Comparison of ENCODE assay signal across 8 cellular contexts in genomic region chr6:105892577-105893262, GRCh38.
DNase-seq lines count a peak whose midpoint lies in the region; ATAC-seq, FAIRE-seq and TF ChIP-seq lines count a peak whose summit lies in the region.

No MANE protein-coding gene starts in this region.

- H3K36me3 ChIP-seq in esophagus muscularis mucosa: no peaks in the 10 kb centered on the region

- no peaks in the 10 kb centered on the region for H3K4me1 ChIP-seq in esophagus muscularis mucosa

- DNase-seq in GM18507 (ENCODE audit: extremely low spot score, insufficient read length, low read depth) (peak; percentile 38), HT1080 (ENCODE audit: low read depth) (peak; percentile 34), esophagus muscularis mucosa (ENCODE audit: extremely low spot score) (peak; percentile 53), urothelium cell line (ENCODE audit: low spot score) (no peak), NCI-H748 (lab: John Stamatoyannopoulos, UW; ENCODE audit: unreplicated experiment) (no peak)
- DNase-seq in activated effector memory CD4-positive, alpha-beta T cell treated with anti-CD3 and anti-CD28 coated beads, Interleukin-2, amount 50 U/mL, for 16 hours: no peak
- DNase-seq in stimulated activated CD4-positive, alpha-beta T cell treated with anti-CD3 and anti-CD28 coated beads, Interleukin-4, amount 100 ng/mL, for 1 hour: no peak

- intact Hi-C loops in esophagus muscularis mucosa (cut with DNase I): no loop called here

- TF ChIP-seq CTCF in esophagus muscularis mucosa (IDR thresholded peaks at IDR 0.05): no peak

- peak; percentile 85 for FAIRE-seq in GM18507 (lab: Jason Lieb, UNC)
- FAIRE-seq in urothelium cell line (lab: Jason Lieb, UNC): no peak

- no peaks in the 10 kb centered on the region for H3K27me3 ChIP-seq in esophagus muscularis mucosa

- no peak for TF ChIP-seq EP300 in esophagus muscularis mucosa (IDR thresholded peaks at IDR 0.05)

- 84% methylated on average over 3 of the region's 3 CpGs for WGBS in esophagus muscularis mucosa

- no peak for TF ChIP-seq POLR2A in esophagus muscularis mucosa (IDR thresholded peaks at IDR 0.05; ENCODE audit: low read depth)

- peak; percentile 79 for ATAC-seq in GM21619 (IDR thresholded peaks at IDR 0.05; ENCODE audit: unreplicated experiment)

- H3K27ac ChIP-seq in esophagus muscularis mucosa (replicated peaks in 1 of 4): no peak overlapping the region

- peaks cover 0 to 7% (median 0%) of the 10 kb centered on the region in 4 donors for H3K9me3 ChIP-seq in esophagus muscularis mucosa

- no peak overlapping the region for H3K4me3 ChIP-seq in esophagus muscularis mucosa

Comparison
In these comparisons a context has a peak if more than half of its experiments do, and no peak if none do; other contexts are left out.
1. DNase-seq: peak in GM18507 (single experiment), HT1080 (single experiment) and esophagus muscularis mucosa (single experiment); none in urothelium cell line (single experiment), NCI-H748 (single experiment), activated effector memory CD4-positive, alpha-beta T cell treated with anti-CD3 and anti-CD28 coated beads, Interleukin-2, amount 50 U/mL, for 16 hours (single experiment) and stimulated activated CD4-positive, alpha-beta T cell treated with anti-CD3 and anti-CD28 coated beads, Interleukin-4, amount 100 ng/mL, for 1 hour (single experiment).